In genomic region chr20:49846206-49846807, GRCh38 we compare ENCODE assay signal across 8 cellular contexts. TPM values are rescaled to one million over a fixed set of nuclear protein-coding genes. Genes with fewer than 3 reads are reported as not detected.
DNase-seq lines count a peak whose midpoint lies in the region; ATAC-seq, FAIRE-seq and TF ChIP-seq lines count a peak whose summit lies in the region.

No MANE protein-coding gene starts in this region.

- H3K9me3 ChIP-seq in thyroid gland, result no peaks in the 10 kb centered on the region

- H3K27ac Mint-ChIP-seq in natural killer cell, result no peak overlapping the region

- H3K4me1 ChIP-seq in thyroid gland, result peaks cover 0 to 14% of the 10 kb centered on the region in 2 donors

- peak; percentile 71 for TF ChIP-seq CTCF in AG10803 (conservative IDR thresholded peaks at IDR 0.05; ENCODE audit: low read length)
- peak; percentile 64 for TF ChIP-seq CTCF in epithelial cell of esophagus (IDR thresholded peaks at IDR 0.05; ENCODE audit: insufficient read depth, low read depth, low read length, missing control alignments)
- peak; percentile 66 for TF ChIP-seq CTCF in natural killer cell (IDR thresholded peaks at IDR 0.05)
- peak in 5 of 6 experiments; percentile 27 to 65 (median 56) for TF ChIP-seq CTCF in thyroid gland (IDR thresholded peaks at IDR 0.05)

- no peak overlapping the region for H3K4me3 Mint-ChIP-seq in natural killer cell

- H3K4me3 ChIP-seq in AG10803 (ENCODE audit: low read length), result no peak overlapping the region
- no peak overlapping the region for H3K4me3 ChIP-seq in epithelial cell of esophagus (ENCODE audit: low read length)
- no peak overlapping the region for H3K4me3 ChIP-seq in thyroid gland (replicated peaks in 1 of 3)

- H3K4me1 Mint-ChIP-seq in natural killer cell, result peaks cover 0 to 10% of the 10 kb centered on the region in 2 donors

- H3K27me3 Mint-ChIP-seq in natural killer cell (ENCODE audit: low read depth in 2 of 2), result no peaks in the 10 kb centered on the region

- peaks cover 5 to 15% of the 10 kb centered on the region in 2 donors for H3K36me3 ChIP-seq in thyroid gland

- WGBS in thyroid gland, 2 donors, result 69 to 77% methylated on average over 6 of the region's 6 CpGs

- ATAC-seq in natural killer cell, result peak; percentile 77 to 89 (median 84)
- ATAC-seq in GM19397 (IDR thresholded peaks at IDR 0.05; ENCODE audit: unreplicated experiment), result no peak

- no peaks in the 10 kb centered on the region for H3K27me3 ChIP-seq in thyroid gland

- peak; percentile 54 for DNase-seq in AG10803 (ENCODE audit: low read depth)
- peak; percentile 40 for DNase-seq in GM19239 (ENCODE audit: insufficient read length, low spot score)
- DNase-seq in NCI-H345 (lab: John Stamatoyannopoulos, UW), result peak; percentile 56
- DNase-seq in activated CD4-positive, alpha-beta T cell treated with anti-CD3 and anti-CD28 coated beads for 4 hours, result peak; percentile 53 to 67
- DNase-seq in epithelial cell of esophagus (ENCODE audit: low read depth), result peak; percentile 57
- DNase-seq in natural killer cell, result no peak
- DNase-seq in thyroid gland, result peak in 1 of 2 donors; percentile 50

- TF ChIP-seq POLR2A in thyroid gland (IDR thresholded peaks at IDR 0.05), result no peak

- peak; percentile 59 for FAIRE-seq in GM19239 (lab: Jason Lieb, UNC)

- intact Hi-C loops in natural killer cell (cut with micrococcal nuclease) (loop anchor here (1.0 kb wide), 1 partner anchor 235 kb away; no protein-coding TSS in a partner anchor), thyroid gland (cut with DNase I) (loop anchor here (2.0 to 5.0 kb wide), 2 partner anchors 236 to 304 kb away; no protein-coding TSS in a partner anchor)

- H3K27ac ChIP-seq in thyroid gland, result no peak overlapping the region

- no peaks in the 10 kb centered on the region for H3K9me3 Mint-ChIP-seq in natural killer cell

- H3K36me3 Mint-ChIP-seq in natural killer cell, result peaks cover 5% of the 10 kb centered on the region

RNA-seq across cellular contexts. Expression of gene SLC9A8, which starts 33.7 kb away (rescaled TPM):
- total RNA-seq in natural killer cell (10 to 100 TPM; 54.5 to 68.7 (median 58.8) TPM), thyroid gland (10 to 100 TPM; 12.0 to 20.2 (median 16.1) TPM)
